19 cellular contexts compared by ENCODE assay signal in the genomic region with DNA sequence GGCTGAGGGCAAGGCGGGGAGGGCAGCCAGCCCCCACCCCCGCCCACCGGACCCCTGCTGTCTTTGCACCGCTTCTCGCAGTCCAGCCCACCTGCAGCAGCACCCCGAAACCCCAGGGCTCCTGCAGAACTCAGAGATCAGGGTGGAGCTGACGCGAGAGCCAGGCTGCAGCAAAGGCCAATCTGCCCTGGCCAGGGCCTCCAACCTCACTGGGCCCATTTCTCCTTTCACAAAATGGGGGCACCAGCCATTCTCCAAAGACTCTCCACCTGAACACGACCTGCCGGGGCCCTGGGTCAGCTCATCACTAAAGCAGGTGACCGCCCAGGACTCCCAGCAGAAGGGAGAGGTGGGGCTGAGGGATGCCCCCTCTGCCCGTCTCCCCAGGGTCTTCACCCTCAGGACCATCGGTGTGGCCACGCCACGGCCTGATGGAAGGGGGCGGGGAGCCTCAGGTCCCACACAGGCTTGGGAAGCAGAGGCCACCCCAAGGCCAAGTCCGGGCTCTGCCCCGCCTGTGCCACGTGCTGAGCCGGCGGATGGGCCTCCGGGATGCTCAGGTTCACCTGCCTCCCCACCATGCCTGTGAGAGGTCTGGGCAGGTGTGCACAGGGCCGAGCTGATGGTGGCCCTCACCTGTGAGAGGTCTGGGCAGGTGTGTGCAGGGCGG. TPM values are rescaled to one million over a fixed set of nuclear protein-coding genes. Genes with fewer than 3 reads are reported as not detected.
DNase-seq lines count a peak whose midpoint lies in the region; ATAC-seq and TF ChIP-seq lines count a peak whose summit lies in the region.
"Had no signal": no experiment of that assay in that cellular context is flagged by ENCODE, and none has a peak within 500 bp of the region (broad histone marks: within the 10 kb centered on the region; RNA-seq: fewer than 3 reads in every experiment).

No MANE protein-coding gene starts in this region.

- no peak overlapping the region for H3K4me3 ChIP-seq in BLaER1
- H3K4me3 ChIP-seq in psoas muscle: peak overlapping the region; percentile 36
- H3K4me3 ChIP-seq in left lung: no peak overlapping the region
- H3K4me3 ChIP-seq: suprapubic skin had no signal

- H3K27ac ChIP-seq in BLaER1 (no peak overlapping the region), psoas muscle (peak overlapping the region; percentile 78), left lung (no peak overlapping the region)
- H3K27ac ChIP-seq: suprapubic skin had no signal

- H3K36me3 ChIP-seq in BLaER1: no peaks in the 10 kb centered on the region
- H3K36me3 ChIP-seq in psoas muscle (ENCODE audit: insufficient read depth in 1 of 2, low read depth in 1 of 2): peaks cover 0 to 4% of the 10 kb centered on the region in 2 donors
- H3K36me3 ChIP-seq in left lung: peaks cover 0 to 17% of the 10 kb centered on the region in 2 donors
- H3K36me3 ChIP-seq: breast epithelium had no signal

- H3K9me3 ChIP-seq in BLaER1 (no peaks in the 10 kb centered on the region), psoas muscle (no peaks in the 10 kb centered on the region), left lung (no peaks in the 10 kb centered on the region)
- H3K9me3 ChIP-seq: breast epithelium, suprapubic skin had no signal

- DNase-seq in Daoy (ENCODE audit: low read depth) (peak; percentile 6), epidermal melanocyte (ENCODE audit: insufficient read length, low spot score) (peak; percentile 12), psoas muscle (peak in 1 of 2 donors; percentile 58), left lung (no peak), activated gamma-delta T cell (lab: John Stamatoyannopoulos, UW) (no peak), medulla oblongata (ENCODE audit: extremely low spot score) (no peak)
- DNase-seq: activated CD4-positive, alpha-beta memory T cell treated with anti-CD3 and anti-CD28 coated beads, Interleukin-2, amount 10 ng/mL, durations not matched to agents 7 days and 5 days; activated CD4-positive, CD25-positive, alpha-beta regulatory T cell; activated naive CD4-positive, alpha-beta T cell; CD4-positive, alpha-beta memory T cell; cortex of kidney; DMS53; endodermal cell; naive thymus-derived CD4-positive, alpha-beta T cell; RPMI8226 had no signal

- no peaks in the 10 kb centered on the region for H4K20me1 ChIP-seq in BLaER1

- ATAC-seq in psoas muscle (no peak), left lung (no peak), HG02798 (IDR thresholded peaks at IDR 0.05; ENCODE audit: poor library complexity, unreplicated experiment) (no peak)
- ATAC-seq: naive thymus-derived CD4-positive, alpha-beta T cell had no signal

- H3K27me3 ChIP-seq in BLaER1: peaks cover 4% of the 10 kb centered on the region; the same call in 1 of the 2 replicates
- no peaks in the 10 kb centered on the region for H3K27me3 ChIP-seq in psoas muscle (ENCODE audit: insufficient read depth in 3 of 3, low read length in 2 of 3)
- H3K27me3 ChIP-seq in left lung: no peaks in the 10 kb centered on the region
- H3K27me3 ChIP-seq: breast epithelium, suprapubic skin had no signal

- no peak overlapping the region for H3K9ac ChIP-seq in BLaER1

- intact Hi-C loops in psoas muscle (cut with DNase I): loop anchor here in 1 of 2 donors (5.0 kb wide), 1 partner anchor 45 kb away; no protein-coding TSS in a partner anchor
- intact Hi-C loops in left lung (cut with DNase I): no loop called here

- H3K4me1 ChIP-seq in BLaER1 (peaks cover 59% of the 10 kb centered on the region), psoas muscle (peaks cover 67% of the 10 kb centered on the region), left lung (peaks cover 18 to 81% of the 10 kb centered on the region in 2 donors)

- peak overlapping the region; percentile 13; the same call in 1 of the 2 replicates for H3K4me2 ChIP-seq in BLaER1

- WGBS in psoas muscle, 3 donors: 73 to 81% (median 80%) methylated on average over 18 to 24 of the region's 24 CpGs

- TF ChIP-seq CTCF in psoas muscle (IDR thresholded peaks at IDR 0.05): no peak
- no peak for TF ChIP-seq CTCF in left lung (IDR thresholded peaks at IDR 0.05)

RNA-seq across cellular contexts. Expression of a gene that starts 13.1 kb away (rescaled TPM):
- total RNA-seq in Daoy (2014; rRNA removed; shearing (Covaris generic)): 10.9 and 11.5 TPM in 2 replicates
- total RNA-seq in psoas muscle (10 to 100 TPM; 18.4 to 33.5 (median 28.0) TPM), left lung (10 to 100 TPM; 25.2 to 29.5 TPM)
- polyA plus RNA-seq in psoas muscle: 10 to 100 TPM in 2 of 3 donors, 1 to 10 TPM in 1; 8.5 to 14.0 (median 10.4) TPM

RNA-seq across cellular contexts. Expression of a gene that starts 36.7 kb away (rescaled TPM):
- total RNA-seq in Daoy (2014; rRNA removed; shearing (Covaris generic)): 37.5 and 49.5 TPM in 2 replicates
- total RNA-seq in psoas muscle (10 to 100 TPM; 17.3 to 27.8 (median 22.5) TPM), left lung (10 to 100 TPM; 30.4 to 42.1 TPM)
- polyA plus RNA-seq in psoas muscle: 10 to 100 TPM; 28.8 to 49.5 (median 41.3) TPM

Comparison
In these comparisons a context has a peak if more than half of its experiments do, and no peak if none do; other contexts are left out.
1. DNase-seq: peak in Daoy (single experiment) and epidermal melanocyte (single experiment); none in left lung (0 of 2), activated gamma-delta T cell (single experiment) and medulla oblongata (single experiment).